ENCODE assay signal across 8 cellular contexts in genomic region chr1:87329756-87330200, GRCh38. TPM values are rescaled to one million over a fixed set of nuclear protein-coding genes. Genes with fewer than 3 reads are reported as not detected.
DNase-seq lines count a peak whose midpoint lies in the region; ATAC-seq lines count a peak whose summit lies in the region.

No MANE protein-coding gene starts in this region.

- intact Hi-C loops in right cardiac atrium (cut with DNase I): loop anchor here (5.0 to 10.0 kb wide), 5 partner anchors 135 to 735 kb away; no protein-coding TSS in a partner anchor

- under 1% methylated on average over 5 of the region's 5 CpGs for WGBS in right cardiac atrium

- peaks cover 54% of the 10 kb centered on the region for H3K27me3 ChIP-seq in CD4-positive, CD25-positive, alpha-beta regulatory T cell (ENCODE audit: control insufficient read depth, insufficient read depth, low read length)
- H3K27me3 ChIP-seq in HUES48 (ENCODE audit: control insufficient read depth, insufficient read depth, low read length) (no peaks in the 10 kb centered on the region), right cardiac atrium (ENCODE audit: control insufficient read depth, insufficient read depth) (no peaks in the 10 kb centered on the region)

- H3K4me1 ChIP-seq in CD4-positive, CD25-positive, alpha-beta regulatory T cell (ENCODE audit: control insufficient read depth, insufficient read depth, low read length, poor library complexity, severe bottlenecking): peaks cover 49% of the 10 kb centered on the region
- H3K4me1 ChIP-seq in HUES48 (ENCODE audit: control insufficient read depth, insufficient read depth, low read length) (peaks cover 38% of the 10 kb centered on the region), right cardiac atrium (ENCODE audit: control insufficient read depth, insufficient read depth, low read length) (peaks cover 3% of the 10 kb centered on the region)

- no peaks in the 10 kb centered on the region for H3K36me3 Mint-ChIP-seq in CD4-positive, CD25-positive, alpha-beta regulatory T cell
- H3K36me3 Mint-ChIP-seq in activated CD4-positive, alpha-beta memory T cell treated with anti-CD3 and anti-CD28 coated beads, Interleukin-2, amount 10 ng/mL, durations not matched to agents 7 days and 5 days (ENCODE audit: low read depth): peaks cover 35% of the 10 kb centered on the region

- no peak for ATAC-seq in CD4-positive, CD25-positive, alpha-beta regulatory T cell (ENCODE audit: low read depth in 2 of 2)
- ATAC-seq in right cardiac atrium (no peak), GM18511 (IDR thresholded peaks at IDR 0.05; ENCODE audit: unreplicated experiment) (no peak)

- H3K36me3 ChIP-seq in CD4-positive, CD25-positive, alpha-beta regulatory T cell (ENCODE audit: control insufficient read depth, insufficient read depth, low read length): no peaks in the 10 kb centered on the region
- H3K36me3 ChIP-seq in HUES48 (ENCODE audit: control insufficient read depth, insufficient read depth, low read length): peaks cover 17% of the 10 kb centered on the region

- peaks cover 0 to 15% (median 0%) of the 10 kb centered on the region in 7 donors for H3K9me3 Mint-ChIP-seq in CD4-positive, CD25-positive, alpha-beta regulatory T cell
- H3K9me3 Mint-ChIP-seq in activated CD4-positive, alpha-beta memory T cell treated with anti-CD3 and anti-CD28 coated beads, Interleukin-2, amount 10 ng/mL, durations not matched to agents 7 days and 5 days: no peaks in the 10 kb centered on the region

- peaks cover 68% of the 10 kb centered on the region for H3K27me3 Mint-ChIP-seq in CD4-positive, CD25-positive, alpha-beta regulatory T cell
- H3K27me3 Mint-ChIP-seq in activated CD4-positive, alpha-beta memory T cell treated with anti-CD3 and anti-CD28 coated beads, Interleukin-2, amount 10 ng/mL, durations not matched to agents 7 days and 5 days: peaks cover 5% of the 10 kb centered on the region

- H3K4me1 Mint-ChIP-seq in CD4-positive, CD25-positive, alpha-beta regulatory T cell: peaks cover 26 to 66% (median 38%) of the 10 kb centered on the region in 4 donors
- H3K4me1 Mint-ChIP-seq in activated CD4-positive, alpha-beta memory T cell treated with anti-CD3 and anti-CD28 coated beads, Interleukin-2, amount 10 ng/mL, durations not matched to agents 7 days and 5 days: peaks cover 40% of the 10 kb centered on the region

- no peak overlapping the region for H3K27ac ChIP-seq in CD4-positive, CD25-positive, alpha-beta regulatory T cell (ENCODE audit: insufficient read depth, low read length, poor library complexity, severe bottlenecking)
- peak overlapping the region; percentile 95 for H3K27ac ChIP-seq in HUES48 (ENCODE audit: low read depth, low read length)
- H3K27ac ChIP-seq in right cardiac atrium (ENCODE audit: low read length): no peak overlapping the region

- DNase-seq in CD4-positive, CD25-positive, alpha-beta regulatory T cell: peak in 1 of 3 donors; percentile 14
- no peak for DNase-seq in activated CD4-positive, alpha-beta memory T cell treated with anti-CD3 and anti-CD28 coated beads, Interleukin-2, amount 10 ng/mL, durations not matched to agents 7 days and 5 days
- DNase-seq in right cardiac atrium (no peak), skeletal muscle cell (ENCODE audit: low read depth) (no peak), NCI-H1436 (lab: John Stamatoyannopoulos, UW) (no peak), pons (ENCODE audit: low spot score) (no peak)

- H3K9ac ChIP-seq in HUES48 (ENCODE audit: low read depth, low read length): peak overlapping the region; percentile 68

- H3K4me3 Mint-ChIP-seq in CD4-positive, CD25-positive, alpha-beta regulatory T cell: peak overlapping the region; percentile 87 to 94 (median 92)
- H3K4me3 Mint-ChIP-seq in activated CD4-positive, alpha-beta memory T cell treated with anti-CD3 and anti-CD28 coated beads, Interleukin-2, amount 10 ng/mL, durations not matched to agents 7 days and 5 days: peak overlapping the region; percentile 89

- H3K4me3 ChIP-seq in CD4-positive, CD25-positive, alpha-beta regulatory T cell (ENCODE audit: low read depth, low read length): peak overlapping the region; percentile 76
- peak overlapping the region; percentile 75 for H3K4me3 ChIP-seq in HUES48 (ENCODE audit: low read depth, low read length)
- H3K4me3 ChIP-seq in right cardiac atrium (ENCODE audit: low read length): peak overlapping the region; percentile 87
- H3K4me3 ChIP-seq in skeletal muscle cell (ENCODE audit: low read depth, low read length): peak overlapping the region; percentile 70

- peaks cover 0 to 6% of the 10 kb centered on the region in 2 experiments for H3K9me3 ChIP-seq in CD4-positive, CD25-positive, alpha-beta regulatory T cell (ENCODE audit: control insufficient read depth in 2 of 2, low read length in 2 of 2)
- H3K9me3 ChIP-seq in HUES48 (ENCODE audit: control insufficient read depth, insufficient read depth, low read length) (no peaks in the 10 kb centered on the region), right cardiac atrium (ENCODE audit: control insufficient read depth, low read length) (no peaks in the 10 kb centered on the region)

- peak overlapping the region in 2 of 3 donors; percentile 17 to 36 for H3K27ac Mint-ChIP-seq in CD4-positive, CD25-positive, alpha-beta regulatory T cell
- peak overlapping the region; percentile 88 for H3K27ac Mint-ChIP-seq in activated CD4-positive, alpha-beta memory T cell treated with anti-CD3 and anti-CD28 coated beads, Interleukin-2, amount 10 ng/mL, durations not matched to agents 7 days and 5 days

- CTCF ChIA-PET in activated CD4-positive, alpha-beta memory T cell treated with anti-CD3 and anti-CD28 coated beads, Interleukin-2, amount 10 ng/mL, durations not matched to agents 7 days and 5 days (lab: Charles Lee): interaction anchor here (0.6 to 1.2 kb wide), 6 partner anchors 9 to 626 kb away, joined by 3 to 5 read pairs (median 3); no protein-coding TSS in a partner anchor

- POLR2A ChIA-PET in activated CD4-positive, alpha-beta memory T cell treated with anti-CD3 and anti-CD28 coated beads, Interleukin-2, amount 10 ng/mL, durations not matched to agents 7 days and 5 days (lab: Charles Lee): interaction anchor here (0.6 to 3.8 kb wide), 9 partner anchors 10 to 1355 kb away, joined by 3 to 31 read pairs (median 4); partner anchors contain the start of genes HS2ST1, PKN2, SELENOF and SH3GLB1

RNA-seq across cellular contexts. Expression of gene LMO4, which starts 1.1 kb away (rescaled TPM):
- total RNA-seq in CD4-positive, CD25-positive, alpha-beta regulatory T cell: 10.3 TPM
- polyA plus RNA-seq in CD4-positive, CD25-positive, alpha-beta regulatory T cell: 1 to 10 TPM; 2.8 to 5.7 (median 3.8) TPM
- 10 to 100 TPM; 52.8 to 54.3 TPM for total RNA-seq in activated CD4-positive, alpha-beta memory T cell treated with anti-CD3 and anti-CD28 coated beads, Interleukin-2, amount 10 ng/mL, durations not matched to agents 7 days and 5 days
- total RNA-seq in right cardiac atrium: 10 to 100 TPM; 46.0 to 61.4 (median 46.9) TPM
- 62.7 TPM for polyA plus RNA-seq in right cardiac atrium
